In genomic region chr20:31835977-31836852, GRCh38 we compare ENCODE assay signal across 1 cellular context.
TF ChIP-seq lines count a peak whose summit lies in the region.

No MANE protein-coding gene starts in this region.

TF ChIP-seq in K562, 482 proteins besides CTCF, POLR2A, EP300 and RAD21 (continued from another document and continues in another):
- TF ChIP-seq SLC30A9 (CRISPR knock-in tag; IDR thresholded peaks at IDR 0.05): no peak
- TF ChIP-seq MAFF (IDR thresholded peaks at IDR 0.05; ENCODE audit: low read length): no peak
- TF ChIP-seq ZNF143 (CRISPR knock-in tag; IDR thresholded peaks at IDR 0.05): 0 out of 2 replicates have a peak, but pooled peaks have one; percentile 26
- no peak for TF ChIP-seq SRSF3 (IDR thresholded peaks at IDR 0.05; ENCODE audit: insufficient read depth, low read length)
- TF ChIP-seq ZNF316 (IDR thresholded peaks at IDR 0.05): no peak
- no peak for TF ChIP-seq ZNF507 (tag; conservative IDR thresholded peaks at IDR 0.05)
- TF ChIP-seq DEAF1 (CRISPR knock-in tag; IDR thresholded peaks at IDR 0.05): no peak
- no peak for TF ChIP-seq PTTG1 (tag; IDR thresholded peaks at IDR 0.05; ENCODE audit: low read depth)
- TF ChIP-seq E2F4 (CRISPR knock-in tag; IDR thresholded peaks at IDR 0.05; ENCODE audit: low read depth): no peak
- peak; percentile 85 for TF ChIP-seq VEZF1 (CRISPR knock-in tag; IDR thresholded peaks at IDR 0.05)
- TF ChIP-seq KDM4B (IDR thresholded peaks at IDR 0.05; ENCODE audit: borderline replicate concordance in 2 of 2, low read depth in 1 of 2): no peak; a peak in 1 of 4 replicates
- no peak for TF ChIP-seq AFF1 (IDR thresholded peaks at IDR 0.05; ENCODE audit: low read depth in 1 of 2, partially characterized antibody in 2 of 2)
- TF ChIP-seq HDAC1 (IDR thresholded peaks at IDR 0.05): peak in 1 of 2 experiments; percentile 63; a peak in 2 of 4 replicates
- TF ChIP-seq POLR2AphosphoS2 (IDR thresholded peaks at IDR 0.05; ENCODE audit: low read length): no peak
- no peak for TF ChIP-seq SIRT6 (IDR thresholded peaks at IDR 0.05; ENCODE audit: low read depth, low read length)
- TF ChIP-seq ZNF668 (CRISPR knock-in tag; IDR thresholded peaks at IDR 0.05): no peak
- peak; percentile 76 for TF ChIP-seq RBM25 (IDR thresholded peaks at IDR 0.05; ENCODE audit: low read depth, low read length, severe bottlenecking)
- TF ChIP-seq HMGXB4 (CRISPR knock-in tag; IDR thresholded peaks at IDR 0.05): no peak
- peak; percentile 54 for TF ChIP-seq NFE2 (IDR thresholded peaks at IDR 0.05; ENCODE audit: low read depth)
- TF ChIP-seq ELK3 (CRISPR knock-in tag; IDR thresholded peaks at IDR 0.05): no peak
- no peak for TF ChIP-seq XRCC4 (IDR thresholded peaks at IDR 0.05; ENCODE audit: extremely low read depth, insufficient read depth, insufficient read length)
- TF ChIP-seq MBD1 (CRISPR knock-in tag; IDR thresholded peaks at IDR 0.05): no peak
- no peak for TF ChIP-seq RBM22 (IDR thresholded peaks at IDR 0.05; ENCODE audit: low read depth, low read length, poor library complexity, severe bottlenecking)
- TF ChIP-seq CAMTA2 (CRISPR knock-in tag; conservative IDR thresholded peaks at IDR 0.05): no peak
- TF ChIP-seq NFRKB (IDR thresholded peaks at IDR 0.05; ENCODE audit: low read depth): no peak
- no peak for TF ChIP-seq CEBPZ (IDR thresholded peaks at IDR 0.05; ENCODE audit: borderline replicate concordance, low read depth, low read length)
- peak; percentile 56 for TF ChIP-seq RBFOX2 (IDR thresholded peaks at IDR 0.05; ENCODE audit: low read depth, low read length)
- TF ChIP-seq SMAD2 (IDR thresholded peaks at IDR 0.05; ENCODE audit: low read depth, low read length): no peak
- TF ChIP-seq ZBTB34 (CRISPR knock-in tag; IDR thresholded peaks at IDR 0.05): no peak
- TF ChIP-seq ATF7 (IDR thresholded peaks at IDR 0.05): peak; percentile 76
- no peak for TF ChIP-seq CBX2 (IDR thresholded peaks at IDR 0.05; ENCODE audit: insufficient read depth, low read length, poor library complexity, severe bottlenecking)
- no peak for TF ChIP-seq HMBOX1 (IDR thresholded peaks at IDR 0.05)
- no peak for TF ChIP-seq CEBPB (tag; IDR thresholded peaks at IDR 0.05)
- TF ChIP-seq PCBP2 (IDR thresholded peaks at IDR 0.05; ENCODE audit: low read depth, low read length, poor library complexity, severe bottlenecking): no peak
- no peak for TF ChIP-seq RBM39 (optimal IDR thresholded peaks at IDR 0.05; ENCODE audit: low read depth, low read length)
- TF ChIP-seq DNMT1 (IDR thresholded peaks at IDR 0.05): no peak
